29 cellular contexts compared by ENCODE assay signal in the genomic region with DNA sequence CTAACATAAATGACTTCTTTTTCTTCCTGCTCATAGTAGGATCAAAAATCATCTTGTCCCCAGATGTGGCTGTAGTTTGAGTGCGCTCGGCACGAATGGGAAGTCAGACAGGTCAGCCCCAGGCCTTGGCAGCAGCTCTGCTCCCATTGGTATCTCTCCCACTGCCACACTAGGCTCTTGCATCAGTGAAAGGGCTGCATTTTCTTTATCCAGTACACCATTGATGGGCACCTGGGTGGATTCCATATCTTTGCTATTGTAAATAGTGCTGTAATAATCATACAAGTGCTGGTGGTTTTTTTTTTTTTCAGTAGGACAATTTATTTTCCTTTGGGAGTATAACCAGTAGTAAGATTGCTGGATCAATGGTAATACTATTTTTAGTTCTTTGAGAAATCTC.
"Had no signal": no experiment of that assay in that cellular context is flagged by ENCODE, and none has a peak within 500 bp of the region (broad histone marks: within the 10 kb centered on the region; RNA-seq: fewer than 3 reads in every experiment).

No MANE protein-coding gene starts in this region.

- ATAC-seq: stimulated activated effector memory CD8-positive, alpha-beta T cell treated with anti-CD3 and anti-CD28 coated beads, Interleukin-12 subunit alpha, Interleukin-12 subunit beta, amount 100 ng/mL, for 72 hours; stimulated activated memory B cell treated with anti-CD40 and anti-IgM and Interleukin-4, amounts not matched to agents 10 μg/mL and 1 μg/mL and 100 μg/mL, for 72 hours; stimulated activated naive B cell treated with anti-CD40 and anti-IgM and Interleukin-4, amounts not matched to agents 10 μg/mL and 1 μg/mL and 100 μg/mL, for 72 hours; stimulated activated naive CD8-positive, alpha-beta T cell treated with anti-CD3 and anti-CD28 coated beads, Interleukin-15, amount 100 ng/mL, for 72 hours; stimulated activated naive CD8-positive, alpha-beta T cell treated with anti-CD3 and anti-CD28 coated beads, Interleukin-15, Interleukin-2, amounts not matched to agents 100 U/mL and 50 U/mL, for 24 hours; upper lobe of right lung had no signal

- DNase-seq: stimulated activated CD4-positive, alpha-beta T cell treated with anti-CD3 and anti-CD28 coated beads, Interleukin-2, amount 100 ng/mL, for 48 hours; stimulated activated CD4-positive, alpha-beta T cell treated with anti-CD3 and anti-CD28 coated beads, Interleukin-4, amount 100 ng/mL, for 1 hour; stimulated activated CD4-positive, alpha-beta T cell treated with anti-CD3 and anti-CD28 coated beads, Interleukin-4, amount 100 ng/mL, for 24 hours; stimulated activated CD4-positive, alpha-beta T cell treated with anti-CD3 and anti-CD28 coated beads, Interleukin-4, amount 100 ng/mL, for 4 hours; stimulated activated CD8-positive, alpha-beta memory T cell treated with anti-CD3 and anti-CD28 coated beads, Interleukin-4, amount 100 ng/mL, for 48 hours; stimulated activated naive B cell treated with anti-CD40 and anti-IgM and Interleukin-4, amounts not matched to agents 10 μg/mL and 1 μg/mL and 100 μg/mL, for 72 hours; stimulated activated naive CD4-positive, alpha-beta T cell; stimulated activated naive CD4-positive, alpha-beta T cell treated with Interleukin-2 at 50 U/mL for 16 hours; stimulated activated naive CD8-positive, alpha-beta T cell treated with anti-CD3 and anti-CD28 coated beads, Interleukin-15, amount 100 ng/mL, for 72 hours; stimulated activated naive CD8-positive, alpha-beta T cell treated with anti-CD3 and anti-CD28 coated beads, Interleukin-15, Interleukin-2, amounts not matched to agents 100 U/mL and 50 U/mL, for 24 hours; stomach; substantia nigra; testis; thyroid gland; tibial artery; transverse colon; trophoblast cell; upper lobe of left lung; upper lobe of right lung; uterus had no signal

- H3K4me1 Mint-ChIP-seq: stimulated activated effector memory CD8-positive, alpha-beta T cell treated with anti-CD3 and anti-CD28 coated beads, Interleukin-12 subunit alpha, Interleukin-12 subunit beta, amount 100 ng/mL, for 72 hours; stimulated activated memory B cell treated with anti-CD40 and anti-IgM and Interleukin-4, amounts not matched to agents 10 μg/mL and 1 μg/mL and 100 μg/mL, for 72 hours; stimulated activated naive B cell treated with anti-CD40 and anti-IgM and Interleukin-4, amounts not matched to agents 10 μg/mL and 1 μg/mL and 100 μg/mL, for 72 hours; stimulated activated naive CD8-positive, alpha-beta T cell treated with anti-CD3 and anti-CD28 coated beads, Interleukin-15, amount 100 ng/mL, for 72 hours had no signal

- H3K4me3 Mint-ChIP-seq: stimulated activated effector memory CD8-positive, alpha-beta T cell treated with anti-CD3 and anti-CD28 coated beads, Interleukin-12 subunit alpha, Interleukin-12 subunit beta, amount 100 ng/mL, for 72 hours; stimulated activated memory B cell treated with anti-CD40 and anti-IgM and Interleukin-4, amounts not matched to agents 10 μg/mL and 1 μg/mL and 100 μg/mL, for 72 hours; stimulated activated naive B cell treated with anti-CD40 and anti-IgM and Interleukin-4, amounts not matched to agents 10 μg/mL and 1 μg/mL and 100 μg/mL, for 72 hours; stimulated activated naive CD8-positive, alpha-beta T cell treated with anti-CD3 and anti-CD28 coated beads, Interleukin-15, amount 100 ng/mL, for 72 hours; stimulated activated naive CD8-positive, alpha-beta T cell treated with anti-CD3 and anti-CD28 coated beads, Interleukin-15, Interleukin-2, amounts not matched to agents 100 ng/mL and 50 ng/mL, for 24 hours; type B pancreatic cell had no signal

- H3K4me3 ChIP-seq: stomach, suprapubic skin, testis, thoracic aorta, thyroid gland, tibial artery, tibial nerve, transverse colon, upper lobe of left lung, upper lobe of right lung, uterus, vagina had no signal

- H3K36me3 ChIP-seq: stomach, suprapubic skin, thoracic aorta, thyroid gland, tibial artery, tibial nerve, transverse colon, upper lobe of left lung, upper lobe of right lung, uterus, vagina had no signal

- H3K27ac Mint-ChIP-seq: stimulated activated effector memory CD8-positive, alpha-beta T cell treated with anti-CD3 and anti-CD28 coated beads, Interleukin-12 subunit alpha, Interleukin-12 subunit beta, amount 100 ng/mL, for 72 hours; stimulated activated memory B cell treated with anti-CD40 and anti-IgM and Interleukin-4, amounts not matched to agents 10 μg/mL and 1 μg/mL and 100 μg/mL, for 72 hours; stimulated activated naive B cell treated with anti-CD40 and anti-IgM and Interleukin-4, amounts not matched to agents 10 μg/mL and 1 μg/mL and 100 μg/mL, for 72 hours; stimulated activated naive CD8-positive, alpha-beta T cell treated with anti-CD3 and anti-CD28 coated beads, Interleukin-15, amount 100 ng/mL, for 72 hours; stimulated activated naive CD8-positive, alpha-beta T cell treated with anti-CD3 and anti-CD28 coated beads, Interleukin-15, Interleukin-2, amounts not matched to agents 100 ng/mL and 50 ng/mL, for 24 hours; type B pancreatic cell had no signal

- FAIRE-seq: urothelium cell line had no signal

- H3K9me3 Mint-ChIP-seq: stimulated activated memory B cell treated with anti-CD40 and anti-IgM and Interleukin-4, amounts not matched to agents 10 μg/mL and 1 μg/mL and 100 μg/mL, for 72 hours; type B pancreatic cell had no signal

- H3K36me3 Mint-ChIP-seq: stimulated activated effector memory CD8-positive, alpha-beta T cell treated with anti-CD3 and anti-CD28 coated beads, Interleukin-12 subunit alpha, Interleukin-12 subunit beta, amount 100 ng/mL, for 72 hours; stimulated activated memory B cell treated with anti-CD40 and anti-IgM and Interleukin-4, amounts not matched to agents 10 μg/mL and 1 μg/mL and 100 μg/mL, for 72 hours; stimulated activated naive B cell treated with anti-CD40 and anti-IgM and Interleukin-4, amounts not matched to agents 10 μg/mL and 1 μg/mL and 100 μg/mL, for 72 hours; type B pancreatic cell had no signal

- H3K27ac ChIP-seq: stomach, suprapubic skin, testis, thoracic aorta, thyroid gland, tibial artery, tibial nerve, transverse colon, upper lobe of left lung, upper lobe of right lung, uterus, vagina had no signal

- H3K27me3 ChIP-seq: stomach, suprapubic skin, testis, thyroid gland, tibial artery, tibial nerve, transverse colon, upper lobe of left lung, upper lobe of right lung, uterus, vagina had no signal

- H3K4me1 ChIP-seq: stomach, suprapubic skin, testis, thyroid gland, tibial artery, tibial nerve, transverse colon, upper lobe of left lung, upper lobe of right lung, uterus, vagina had no signal

- H3K9me3 ChIP-seq: stomach, suprapubic skin, testis, thoracic aorta, thyroid gland, tibial artery, tibial nerve, transverse colon, upper lobe of left lung, upper lobe of right lung, uterus, vagina had no signal

- H3K27me3 Mint-ChIP-seq: stimulated activated memory B cell treated with anti-CD40 and anti-IgM and Interleukin-4, amounts not matched to agents 10 μg/mL and 1 μg/mL and 100 μg/mL, for 72 hours; stimulated activated naive B cell treated with anti-CD40 and anti-IgM and Interleukin-4, amounts not matched to agents 10 μg/mL and 1 μg/mL and 100 μg/mL, for 72 hours; stimulated activated naive CD8-positive, alpha-beta T cell treated with anti-CD3 and anti-CD28 coated beads, Interleukin-15, amount 100 ng/mL, for 72 hours; stimulated activated naive CD8-positive, alpha-beta T cell treated with anti-CD3 and anti-CD28 coated beads, Interleukin-15, Interleukin-2, amounts not matched to agents 100 ng/mL and 50 ng/mL, for 24 hours; type B pancreatic cell had no signal
